33 cellular contexts compared by ENCODE assay signal in the genomic region with DNA sequence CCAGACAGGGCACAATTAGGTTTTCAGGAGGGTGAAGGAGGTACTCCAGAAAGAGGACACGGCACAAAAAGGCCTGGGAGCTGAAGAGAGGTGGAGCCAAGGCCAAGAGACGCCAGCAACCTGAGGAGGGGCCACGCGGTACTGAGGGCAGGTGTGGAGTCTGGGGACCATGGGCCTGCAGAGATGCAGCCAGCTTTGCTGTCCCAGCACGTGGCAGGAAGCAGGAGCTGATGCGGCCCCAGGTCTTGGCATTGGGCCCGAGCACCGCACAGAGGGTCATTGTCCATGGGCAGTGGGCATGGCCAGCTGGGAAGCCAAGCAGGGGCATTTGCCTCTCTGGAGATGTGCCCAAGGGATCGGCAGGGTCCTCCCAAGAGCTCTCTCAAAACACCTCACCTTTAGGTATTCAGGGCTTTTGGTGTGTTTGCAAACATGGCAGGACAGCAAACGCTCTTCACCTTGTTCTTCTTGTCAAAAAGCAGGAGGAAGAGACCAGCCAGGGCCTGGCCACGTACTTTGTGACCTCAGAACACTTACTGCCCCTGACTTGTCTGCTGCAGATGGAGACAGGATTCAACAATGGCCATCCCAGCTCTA. TPM values are rescaled to one million over a fixed set of nuclear protein-coding genes. Genes with fewer than 3 reads are reported as not detected.
DNase-seq lines count a peak whose midpoint lies in the region; ATAC-seq, FAIRE-seq and TF ChIP-seq lines count a peak whose summit lies in the region.
"Had no signal": no experiment of that assay in that cellular context is flagged by ENCODE, and none has a peak within 500 bp of the region (broad histone marks: within the 10 kb centered on the region; RNA-seq: fewer than 3 reads in every experiment).

No MANE protein-coding gene starts in this region.

- no peak overlapping the region for H3K9ac ChIP-seq in HepG2 (ENCODE audit: insufficient read depth, low read depth, low read length)
- H3K9ac ChIP-seq in neuronal stem cell (ENCODE audit: low read depth, low read length, poor library complexity), result no peak overlapping the region

- no peak overlapping the region for H2BK5ac ChIP-seq in neuronal stem cell (ENCODE audit: low read length)

- H3K4me3 Mint-ChIP-seq in chondrocyte (ENCODE audit: unreplicated experiment), result no peak overlapping the region
- H3K4me3 Mint-ChIP-seq: activated CD4-positive, alpha-beta T cell treated with anti-CD3 and anti-CD28 coated beads for 36 hours; activated CD8-positive, alpha-beta T cell treated with anti-CD3 and anti-CD28 coated beads, Interleukin-2, amount 10 ng/mL, durations not matched to agents 7 days and 5 days; activated naive CD4-positive, alpha-beta T cell treated with anti-CD3 and anti-CD28 coated beads, Interleukin-2, amount 10 ng/mL, durations not matched to agents 7 days and 5 days; activated T-helper 17 cell treated with anti-CD3 and anti-CD28 coated beads, Interleukin-2, amount 50 U/mL, for 72 hours; immature natural killer cell; natural killer cell treated with Interleukin-12 subunit alpha and Interleukin-12 subunit beta and Interleukin-15 and Interleukin-18, amount 100 ng/mL, for 72 hours had no signal

- H3K36me3 ChIP-seq in HepG2 (replicated peaks in 1 of 2; ENCODE audit: control insufficient read depth in 1 of 2, insufficient read depth in 2 of 2, low read length in 2 of 2), result no peaks in the 10 kb centered on the region
- no peaks in the 10 kb centered on the region for H3K36me3 ChIP-seq in right lobe of liver
- H3K36me3 ChIP-seq in neuronal stem cell (replicated peaks in 1 of 2; ENCODE audit: control insufficient read depth in 2 of 2, insufficient read depth in 2 of 2, low read length in 2 of 2), result no peaks in the 10 kb centered on the region
- H3K36me3 ChIP-seq in transverse colon, result no peaks in the 10 kb centered on the region
- H3K36me3 ChIP-seq: brain microvascular endothelial cell, gastroesophageal sphincter, ovary, uterus had no signal

- in situ Hi-C loops in HepG2 (cut with HindIII; ENCODE audit: extremely low pct_ligation_motif_present, low pct_unique_long_range_greater_than_20kb), result no loop called here
- in situ Hi-C loops in transverse colon (cut with MboI; ENCODE audit: low pct_ligation_motif_present in 1 of 4, low pct_unique_long_range_greater_than_20kb in 1 of 4, low sequenced_read_pairs in 3 of 4), result no loop called here

- no peak overlapping the region for H2AK5ac ChIP-seq in neuronal stem cell (ENCODE audit: low read depth, low read length)

- no peak overlapping the region for H3K27ac ChIP-seq in HepG2 (ENCODE audit: extremely low read length, insufficient read depth, low read length)
- H3K27ac ChIP-seq in right lobe of liver, result no peak overlapping the region
- no peak overlapping the region for H3K27ac ChIP-seq in neuronal stem cell (replicated peaks; ENCODE audit: low read length)
- H3K27ac ChIP-seq in transverse colon, result no peak overlapping the region
- H3K27ac ChIP-seq: brain microvascular endothelial cell, gastroesophageal sphincter, ovary, testis, uterus, VCaP had no signal

- H4K91ac ChIP-seq in neuronal stem cell (ENCODE audit: low read depth, low read length, poor library complexity), result no peak overlapping the region

- no TSS peak for BruUV-seq in HepG2 (replicated peaks; lab: Mats Ljungman, UMichigan)

- H3K27ac Mint-ChIP-seq in chondrocyte (ENCODE audit: unreplicated experiment), result no peak overlapping the region
- H3K27ac Mint-ChIP-seq: activated CD4-positive, alpha-beta T cell treated with anti-CD3 and anti-CD28 coated beads for 36 hours; activated CD8-positive, alpha-beta T cell treated with anti-CD3 and anti-CD28 coated beads, Interleukin-2, amount 10 ng/mL, durations not matched to agents 7 days and 5 days; activated naive CD4-positive, alpha-beta T cell treated with anti-CD3 and anti-CD28 coated beads, Interleukin-2, amount 10 ng/mL, durations not matched to agents 7 days and 5 days; activated T-helper 17 cell treated with anti-CD3 and anti-CD28 coated beads, Interleukin-2, amount 50 U/mL, for 72 hours; immature natural killer cell; natural killer cell treated with Interleukin-12 subunit alpha and Interleukin-12 subunit beta and Interleukin-15 and Interleukin-18, amount 100 ng/mL, for 72 hours had no signal

- no peak overlapping the region for H2BK15ac ChIP-seq in neuronal stem cell (ENCODE audit: low read length)

- POLR2A ChIA-PET in HepG2 (lab: Yijun Ruan, JAX), result no interaction called here

- TF ChIP-seq RAD21 in HepG2 (CRISPR knock-in tag; IDR thresholded peaks at IDR 0.05), result no peak

- no peak overlapping the region for H4K8ac ChIP-seq in neuronal stem cell (ENCODE audit: low read depth, low read length)

- no peak for FAIRE-seq in HepG2 (lab: Jason Lieb, UNC)
- FAIRE-seq: GM12892, RCC 7860, small intestine had no signal

- H3K36me3 Mint-ChIP-seq in chondrocyte (ENCODE audit: low read depth), result no peaks in the 10 kb centered on the region
- H3K36me3 Mint-ChIP-seq: activated naive CD4-positive, alpha-beta T cell treated with anti-CD3 and anti-CD28 coated beads, Interleukin-2, amount 10 ng/mL, durations not matched to agents 7 days and 5 days; immature natural killer cell; natural killer cell treated with Interleukin-12 subunit alpha and Interleukin-12 subunit beta and Interleukin-15 and Interleukin-18, amount 100 ng/mL, for 72 hours had no signal

- DNase-seq in HepG2 (ENCODE audit: low spot score) (no peak), right lobe of liver (no peak), chondrocyte (ENCODE audit: low spot score) (peak; percentile 79), neuronal stem cell (ENCODE audit: low spot score) (no peak), transverse colon (no peak), T-helper 2 cell (no peak)
- DNase-seq: activated CD4-positive, alpha-beta T cell treated with anti-CD3 and anti-CD28 coated beads for 36 hours; activated CD8-positive, alpha-beta T cell treated with anti-CD3 and anti-CD28 coated beads, Interleukin-2, amount 10 ng/mL, durations not matched to agents 7 days and 5 days; activated naive CD4-positive, alpha-beta T cell treated with anti-CD3 and anti-CD28 coated beads, Interleukin-2, amount 10 ng/mL, durations not matched to agents 7 days and 5 days; brain microvascular endothelial cell; HCEC 1CT; immature natural killer cell; Karpas-422; left colon; NCI-H226; NCI-H774; ovary; small intestine; stimulated activated naive CD4-positive, alpha-beta T cell; testis; uterus had no signal

- no peak for ATAC-seq in HepG2
- ATAC-seq in right lobe of liver, result no peak
- ATAC-seq in GM18517 (IDR thresholded peaks at IDR 0.05; ENCODE audit: unreplicated experiment), result no peak
- ATAC-seq: activated CD4-positive, alpha-beta T cell treated with anti-CD3 and anti-CD28 coated beads for 36 hours; activated CD8-positive, alpha-beta T cell treated with anti-CD3 and anti-CD28 coated beads, Interleukin-2, amount 10 ng/mL, durations not matched to agents 7 days and 5 days; activated T-helper 17 cell treated with anti-CD3 and anti-CD28 coated beads, Interleukin-2, amount 50 U/mL, for 72 hours; gastroesophageal sphincter; left colon had no signal

- TF ChIP-seq CTCF in HepG2 (CRISPR knock-in tag; IDR thresholded peaks at IDR 0.05), result no peak
- no peak for TF ChIP-seq CTCF in right lobe of liver (IDR thresholded peaks at IDR 0.05)
- no peak for TF ChIP-seq CTCF in chondrocyte (IDR thresholded peaks at IDR 0.05)
- no peak for TF ChIP-seq CTCF in transverse colon (IDR thresholded peaks at IDR 0.05)

- H2AFZ ChIP-seq in HepG2 (ENCODE audit: low read length), result no peak overlapping the region
- no peak overlapping the region for H2AFZ ChIP-seq in neuronal stem cell (ENCODE audit: low read length)

- no peak overlapping the region for H3K23ac ChIP-seq in neuronal stem cell (ENCODE audit: low read depth, low read length, poor library complexity)

- no peaks in the 10 kb centered on the region for H3K4me1 Mint-ChIP-seq in chondrocyte (ENCODE audit: low read depth)
- H3K4me1 Mint-ChIP-seq: activated CD4-positive, alpha-beta T cell treated with anti-CD3 and anti-CD28 coated beads for 36 hours; activated naive CD4-positive, alpha-beta T cell treated with anti-CD3 and anti-CD28 coated beads, Interleukin-2, amount 10 ng/mL, durations not matched to agents 7 days and 5 days; activated T-helper 17 cell treated with anti-CD3 and anti-CD28 coated beads, Interleukin-2, amount 50 U/mL, for 72 hours; immature natural killer cell had no signal

- H3K14ac ChIP-seq in neuronal stem cell (ENCODE audit: low read length), result no peak overlapping the region

- H3K9me3 ChIP-seq in HepG2 (ENCODE audit: low read length) (no peaks in the 10 kb centered on the region), right lobe of liver (no peaks in the 10 kb centered on the region), neuronal stem cell (replicated peaks in 1 of 2; ENCODE audit: control insufficient read depth in 2 of 2, insufficient read depth in 1 of 2, low read depth in 1 of 2, low read length in 2 of 2) (no peaks in the 10 kb centered on the region), transverse colon (no peaks in the 10 kb centered on the region)
- H3K9me3 ChIP-seq: gastroesophageal sphincter, ovary, testis, uterus had no signal

- no peaks in the 10 kb centered on the region for H4K20me1 ChIP-seq in HepG2 (ENCODE audit: insufficient read depth, low read length)

- H3K4me2 ChIP-seq in HepG2 (ENCODE audit: low read depth, low read length) (peak overlapping the region; percentile 22), neuronal stem cell (ENCODE audit: insufficient read depth, low read length, poor library complexity, severe bottlenecking) (no peak overlapping the region)

- 31% methylated on average over 10 of the region's 11 CpGs for WGBS in HepG2 (ENCODE audit: low lambda C conversion rate)
- WGBS in right lobe of liver (ENCODE audit: insufficient coverage, low coverage, low lambda C conversion rate, missing lambda C conversion rate), result 73% methylated on average over 6 of the region's 11 CpGs
- WGBS in neuronal stem cell (ENCODE audit: extremely low coverage in 2 of 2, insufficient read length in 2 of 2, insufficient replicate concordance in 1 of 2), 2 donors, result no CpG with 5 or more reads among the region's 11 CpGs
- 48 to 61% methylated on average over 3 to 11 of the region's 11 CpGs for WGBS in transverse colon (ENCODE audit: low coverage in 1 of 2), 2 donors

- no peak overlapping the region for H3K4ac ChIP-seq in neuronal stem cell (ENCODE audit: low read length)

- intact Hi-C loops in HepG2 (cut with micrococcal nuclease; ENCODE audit: unreplicated experiment), result no loop called here
- intact Hi-C loops in right lobe of liver (cut with DNase I), result loop anchor here (10.0 kb wide), 2 partner anchors 177 to 367 kb away; no protein-coding TSS in a partner anchor
- intact Hi-C loops in transverse colon (cut with DNase I; ENCODE audit: low total_unique reads), result no loop called here

- no peaks in the 10 kb centered on the region for H3K9me3 Mint-ChIP-seq in chondrocyte (ENCODE audit: low read depth)
- H3K9me3 Mint-ChIP-seq: activated naive CD4-positive, alpha-beta T cell treated with anti-CD3 and anti-CD28 coated beads, Interleukin-2, amount 10 ng/mL, durations not matched to agents 7 days and 5 days; activated T-helper 17 cell treated with anti-CD3 and anti-CD28 coated beads, Interleukin-2, amount 50 U/mL, for 72 hours; immature natural killer cell; natural killer cell treated with Interleukin-12 subunit alpha and Interleukin-12 subunit beta and Interleukin-15 and Interleukin-18, amount 100 ng/mL, for 72 hours had no signal

- H3K4me1 ChIP-seq in HepG2 (ENCODE audit: insufficient read depth, low read length) (peaks cover 81% of the 10 kb centered on the region), right lobe of liver (no peaks in the 10 kb centered on the region), neuronal stem cell (ENCODE audit: control insufficient read depth in 2 of 2, insufficient read depth in 1 of 2, low read depth in 1 of 2, low read length in 2 of 2) (peaks cover 0 to 7% of the 10 kb centered on the region in 2 donors), transverse colon (no peaks in the 10 kb centered on the region)
- H3K4me1 ChIP-seq: gastroesophageal sphincter, testis, uterus had no signal

- no peak overlapping the region for H2BK120ac ChIP-seq in neuronal stem cell (ENCODE audit: low read depth, low read length)

- peak overlapping the region; percentile 39 for H3K18ac ChIP-seq in neuronal stem cell (ENCODE audit: low read length)

- peaks cover 8 to 23% of the 10 kb centered on the region in 2 experiments; a peak in 4 of 5 replicates for H3K27me3 ChIP-seq in HepG2 (ENCODE audit: control insufficient read depth in 1 of 2, insufficient read depth in 2 of 2, low read length in 2 of 2)
- no peaks in the 10 kb centered on the region for H3K27me3 ChIP-seq in right lobe of liver
- peaks cover 0 to 22% (median 0%) of the 10 kb centered on the region in 3 experiments for H3K27me3 ChIP-seq in neuronal stem cell (ENCODE audit: control insufficient read depth in 3 of 3, insufficient read depth in 3 of 3, low read depth in 1 of 3, low read length in 3 of 3)
- peaks cover 8% of the 10 kb centered on the region for H3K27me3 ChIP-seq in transverse colon
- H3K27me3 ChIP-seq: brain microvascular endothelial cell, ovary, testis, uterus had no signal

- peaks cover 70% of the 10 kb centered on the region for H3K27me3 Mint-ChIP-seq in chondrocyte (ENCODE audit: low read depth)

- no peak for TF ChIP-seq POLR2A in HepG2 (IDR thresholded peaks at IDR 0.05; ENCODE audit: insufficient read depth in 1 of 2, low read depth in 2 of 2, low read length in 2 of 2)
- no peak for TF ChIP-seq POLR2A in right lobe of liver (IDR thresholded peaks at IDR 0.05)
- no peak for TF ChIP-seq POLR2A in transverse colon (IDR thresholded peaks at IDR 0.05)

- no peaks in the 10 kb centered on the region for H3K79me1 ChIP-seq in neuronal stem cell (ENCODE audit: low read depth, low read length)

- H2BK12ac ChIP-seq in neuronal stem cell (ENCODE audit: low read length), result peak overlapping the region; percentile 24

- H3K79me2 ChIP-seq in HepG2 (ENCODE audit: insufficient read depth, low read length), result no peaks in the 10 kb centered on the region

- TF ChIP-seq EP300 in HepG2 (IDR thresholded peaks at IDR 0.05; ENCODE audit: low read depth in 2 of 2, low read length in 2 of 2) (no peak), HepG2 (CRISPR knock-in tag; IDR thresholded peaks at IDR 0.05; ENCODE audit: borderline replicate concordance) (no peak), transverse colon (IDR thresholded peaks at IDR 0.05; ENCODE audit: low read depth) (no peak)

- CTCF ChIA-PET in HepG2 (lab: Yijun Ruan, JAX; ENCODE audit: low intra/inter-chr PET ratio, low total read pairs), result no interaction called here

- H3K4me3 ChIP-seq in HepG2 (replicated peaks in 1 of 3; ENCODE audit: insufficient read depth in 1 of 3, low read depth in 2 of 3, low read length in 3 of 3), result no peak overlapping the region; a peak in 1 of 6 replicates
- H3K4me3 ChIP-seq in right lobe of liver, result no peak overlapping the region
- no peak overlapping the region for H3K4me3 ChIP-seq in neuronal stem cell (ENCODE audit: low read length in 2 of 2)
- no peak overlapping the region for H3K4me3 ChIP-seq in transverse colon
- H3K4me3 ChIP-seq: gastroesophageal sphincter, ovary, testis, uterus had no signal

RNA-seq across cellular contexts. Expression of gene BPIFB1, which starts 1.4 kb away (rescaled TPM):
- total RNA-seq in HepG2 (2016; rRNA removed; fragmentation: Illumina TruSeq; extraction: Trizol) (0.18 and 0.82 TPM in 2 replicates), right lobe of liver (not detected), chondrocyte (not detected in 3 replicates), transverse colon (not detected)
- total RNA-seq in HepG2 (2016; cell fraction: cytosol; rRNA removed; fragmentation: Illumina TruSeq; extraction: Trizol; ENCODE audit: low read depth), result 0.18 TPM in 1 of 2 replicates, not detected in the other
- 0.34 and 0.56 TPM in 2 replicates for total RNA-seq in HepG2 (2016; cell fraction: insoluble cytoplasmic fraction; rRNA removed; fragmentation: Illumina TruSeq; extraction: Trizol)
- 0.28 TPM in 2 replicates for total RNA-seq in HepG2 (2016; cell fraction: membrane; rRNA removed; fragmentation: Illumina TruSeq; extraction: Trizol)
- 0.59 and 0.75 TPM in 2 replicates for total RNA-seq in HepG2 (2016; cell fraction: nucleus; rRNA removed; fragmentation: Illumina TruSeq; extraction: Trizol)
- 4.4 and 9.2 TPM in 2 replicates for polyA plus RNA-seq in HepG2 (2011; rRNA removed)
- 3.2 and 5.0 TPM in 2 replicates for polyA plus RNA-seq in HepG2 (2011; cell fraction: cytosol; rRNA removed)
- polyA plus RNA-seq in HepG2 (2011; cell fraction: nucleus; rRNA removed), result 5.1 and 7.3 TPM in 2 replicates
- polyA plus RNA-seq in HepG2 (2012), result 7.9 and 12.0 TPM in 2 replicates
- polyA plus RNA-seq in HepG2 (2016; cell fraction: cytosol; fragmentation: Illumina TruSeq; extraction: Trizol; ENCODE audit: low read depth), result 0.26 and 0.36 TPM in 2 replicates
- polyA plus RNA-seq in HepG2 (2016; cell fraction: insoluble cytoplasmic fraction; fragmentation: Illumina TruSeq; extraction: Trizol; ENCODE audit: low read depth), result 0.54 and 0.91 TPM in 2 replicates
- polyA plus RNA-seq in HepG2 (2016; cell fraction: membrane; fragmentation: Illumina TruSeq; extraction: Trizol; ENCODE audit: low read depth), result 0.17 and 0.40 TPM in 2 replicates
- polyA plus RNA-seq in HepG2 (2016; cell fraction: nucleus; fragmentation: Illumina TruSeq; extraction: Trizol; ENCODE audit: insufficient read depth, low read depth), result 0.97 and 1.00 TPM in 2 replicates
- polyA minus RNA-seq in HepG2 (2011; rRNA and poly(A)+ RNA removed; ENCODE audit: low replicate concordance), result 3.7 TPM in 1 of 2 replicates, not detected in the other
- 0.44 and 1.6 TPM in 2 replicates for polyA minus RNA-seq in HepG2 (2011; cell fraction: cytosol; rRNA and poly(A)+ RNA removed)
- 1.7 and 2.0 TPM in 2 replicates for polyA minus RNA-seq in HepG2 (2011; cell fraction: nucleus; rRNA and poly(A)+ RNA removed)
- polyA plus RNA-seq in neuronal stem cell (2013, experiment 1 of 2), result not detected
- not detected for polyA plus RNA-seq in neuronal stem cell (2013, experiment 2 of 2)
- total RNA-seq: activated CD4-positive, alpha-beta T cell treated with anti-CD3 and anti-CD28 coated beads for 36 hours; activated CD8-positive, alpha-beta T cell treated with anti-CD3 and anti-CD28 coated beads, Interleukin-2, amount 10 ng/mL, durations not matched to agents 7 days and 5 days; activated T-helper 17 cell treated with anti-CD3 and anti-CD28 coated beads, Interleukin-2, amount 50 U/mL, for 72 hours; fibroblast of lung; G401; left colon; lung microvascular endothelial cell; natural killer cell treated with Interleukin-12 subunit alpha and Interleukin-12 subunit beta and Interleukin-15 and Interleukin-18, amount 100 ng/mL, for 72 hours had no signal
- polyA plus RNA-seq: BJ, fibroblast of lung, immature natural killer cell, ovary had no signal

RNA-seq across cellular contexts. Expression of gene BPIFA1, which starts 45.9 kb away (rescaled TPM):
- total RNA-seq in HepG2 (2016; rRNA removed; fragmentation: Illumina TruSeq; extraction: Trizol), result not detected in 2 replicates
- not detected in 2 replicates for total RNA-seq in HepG2 (2016; cell fraction: cytosol; rRNA removed; fragmentation: Illumina TruSeq; extraction: Trizol; ENCODE audit: low read depth)
- total RNA-seq in HepG2 (2016; cell fraction: insoluble cytoplasmic fraction; rRNA removed; fragmentation: Illumina TruSeq; extraction: Trizol), result not detected in 2 replicates
- total RNA-seq in HepG2 (2016; cell fraction: membrane; rRNA removed; fragmentation: Illumina TruSeq; extraction: Trizol), result not detected in 2 replicates
- total RNA-seq in HepG2 (2016; cell fraction: nucleus; rRNA removed; fragmentation: Illumina TruSeq; extraction: Trizol), result not detected in 2 replicates
- not detected in 2 replicates for polyA plus RNA-seq in HepG2 (2011; rRNA removed)
- not detected in 2 replicates for polyA plus RNA-seq in HepG2 (2011; cell fraction: cytosol; rRNA removed)
- not detected in 2 replicates for polyA plus RNA-seq in HepG2 (2011; cell fraction: nucleus; rRNA removed)
- polyA plus RNA-seq in HepG2 (2012), result not detected in 2 replicates
- not detected in 2 replicates for polyA plus RNA-seq in HepG2 (2016; cell fraction: cytosol; fragmentation: Illumina TruSeq; extraction: Trizol; ENCODE audit: low read depth)
- not detected in 2 replicates for polyA plus RNA-seq in HepG2 (2016; cell fraction: insoluble cytoplasmic fraction; fragmentation: Illumina TruSeq; extraction: Trizol; ENCODE audit: low read depth)
- polyA plus RNA-seq in HepG2 (2016; cell fraction: membrane; fragmentation: Illumina TruSeq; extraction: Trizol; ENCODE audit: low read depth), result not detected in 2 replicates
- polyA plus RNA-seq in HepG2 (2016; cell fraction: nucleus; fragmentation: Illumina TruSeq; extraction: Trizol; ENCODE audit: insufficient read depth, low read depth), result not detected in 2 replicates
- polyA minus RNA-seq in HepG2 (2011; rRNA and poly(A)+ RNA removed; ENCODE audit: low replicate concordance), result not detected in 2 replicates
- polyA minus RNA-seq in HepG2 (2011; cell fraction: cytosol; rRNA and poly(A)+ RNA removed), result not detected in 2 replicates
- polyA minus RNA-seq in HepG2 (2011; cell fraction: nucleus; rRNA and poly(A)+ RNA removed), result not detected in 2 replicates
- total RNA-seq in right lobe of liver, result not detected
- not detected in 3 replicates for total RNA-seq in chondrocyte
- not detected for polyA plus RNA-seq in neuronal stem cell (2013, experiment 1 of 2)
- polyA plus RNA-seq in neuronal stem cell (2013, experiment 2 of 2), result not detected
- not detected for total RNA-seq in transverse colon
- total RNA-seq: activated CD4-positive, alpha-beta T cell treated with anti-CD3 and anti-CD28 coated beads for 36 hours; activated CD8-positive, alpha-beta T cell treated with anti-CD3 and anti-CD28 coated beads, Interleukin-2, amount 10 ng/mL, durations not matched to agents 7 days and 5 days; activated T-helper 17 cell treated with anti-CD3 and anti-CD28 coated beads, Interleukin-2, amount 50 U/mL, for 72 hours; fibroblast of lung; G401; gastroesophageal sphincter; left colon; lung microvascular endothelial cell; mucosa of gallbladder; natural killer cell treated with Interleukin-12 subunit alpha and Interleukin-12 subunit beta and Interleukin-15 and Interleukin-18, amount 100 ng/mL, for 72 hours; ovary; testis; uterus had no signal
- polyA plus RNA-seq: BJ, fibroblast of lung, immature natural killer cell, ovary had no signal

Comparison
In these comparisons a context has a peak if more than half of its experiments do, and no peak if none do; other contexts are left out.
1. intact Hi-C loops: an anchor here in right lobe of liver (10.0 kb wide); none called in HepG2 and transverse colon.